8 cellular contexts compared by ENCODE assay signal in the genomic region with DNA sequence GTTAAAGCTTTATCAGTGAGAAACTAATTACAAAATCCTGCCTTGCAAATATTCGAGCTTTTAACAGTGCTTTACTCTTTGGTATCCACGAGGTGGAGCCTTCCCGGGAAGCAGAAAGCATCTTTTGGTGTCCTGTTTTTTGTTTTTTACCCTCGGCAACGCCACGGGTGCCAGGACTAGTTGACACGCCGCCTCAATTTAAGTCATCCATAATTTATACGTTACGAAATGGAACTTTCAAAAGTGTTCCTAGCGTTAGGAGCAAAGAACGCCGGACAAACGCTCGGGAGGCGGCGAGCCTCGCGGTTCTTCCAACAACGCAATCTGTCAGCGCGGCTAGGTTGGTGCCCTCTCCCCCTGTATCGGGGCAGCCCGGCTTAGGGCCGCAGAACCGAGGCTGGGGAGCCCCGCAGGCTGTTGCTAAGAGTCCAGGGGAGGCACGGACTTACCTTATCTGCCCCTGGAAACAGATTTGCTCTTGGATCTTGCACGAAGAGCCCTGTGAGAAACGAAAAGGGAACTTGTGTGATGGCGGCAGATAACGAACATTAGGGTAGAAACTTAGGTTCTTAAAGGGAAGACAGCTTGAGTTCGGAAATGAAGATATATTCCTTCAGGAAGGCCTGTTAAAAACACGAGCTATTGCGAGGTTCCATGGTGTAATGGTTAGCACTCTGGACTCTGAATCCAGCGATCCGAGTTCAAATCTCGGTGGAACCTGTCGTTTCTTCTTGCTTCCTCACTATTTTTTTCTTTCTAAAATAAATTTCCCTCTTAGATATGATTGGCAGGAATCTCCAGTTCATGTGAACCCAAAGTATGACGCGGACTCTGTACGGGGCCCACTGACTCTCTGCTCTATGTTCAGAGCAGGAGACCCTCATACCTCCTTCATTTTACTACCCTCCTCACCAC. TPM values are rescaled to one million over a fixed set of nuclear protein-coding genes. Genes with fewer than 3 reads are reported as not detected.
DNase-seq lines count a peak whose midpoint lies in the region; ATAC-seq, FAIRE-seq and TF ChIP-seq lines count a peak whose summit lies in the region.

No MANE protein-coding gene starts in this region.

- H3K4me3 Mint-ChIP-seq in activated CD4-positive, alpha-beta T cell treated with anti-CD3 and anti-CD28 coated beads for 36 hours, result peak overlapping the region; percentile 80

- peaks cover 19 to 35% of the 10 kb centered on the region in 2 donors for H3K27me3 ChIP-seq in left lung

- no peak for TF ChIP-seq EP300 in A549 (IDR thresholded peaks at IDR 0.05)

- CTCF ChIA-PET in A549 (lab: Yijun Ruan, JAX), result interaction anchor here (0.7 to 2.8 kb wide), 27 partner anchors 10 to 837 kb away, joined by 3 to 13 read pairs (median 4); no protein-coding TSS in a partner anchor
- CTCF ChIA-PET in activated CD4-positive, alpha-beta T cell treated with anti-CD3 and anti-CD28 coated beads for 36 hours (lab: Charles Lee), result interaction anchor here (0.6 to 3.8 kb wide), 25 partner anchors 8 to 378 kb away, joined by 3 to 28 read pairs (median 3); partner anchors contain the start of gene ZNF184

- H3K27me3 Mint-ChIP-seq in activated CD4-positive, alpha-beta T cell treated with anti-CD3 and anti-CD28 coated beads for 36 hours, result peaks cover 16% of the 10 kb centered on the region

- H3K4me1 ChIP-seq in A549 (no peaks in the 10 kb centered on the region), left lung (peaks cover 7 to 9% of the 10 kb centered on the region in 2 donors)

- POLR2A ChIA-PET in A549 (lab: Yijun Ruan, JAX), result interaction anchor here (0.8 to 1.5 kb wide), 3 partner anchors 29 to 98 kb away, joined by 3 to 4 read pairs (median 3); no protein-coding TSS in a partner anchor
- POLR2A ChIA-PET in activated CD4-positive, alpha-beta T cell treated with anti-CD3 and anti-CD28 coated beads for 36 hours (lab: Charles Lee), result interaction anchor here (0.6 to 1.3 kb wide), 3 partner anchors 15 to 1299 kb away, joined by 3 to 4 read pairs (median 4); no protein-coding TSS in a partner anchor

- H3K9me3 ChIP-seq in A549, result no peaks in the 10 kb centered on the region
- H3K9me3 ChIP-seq in left lung, result no peaks in the 10 kb centered on the region

- H3K4me1 Mint-ChIP-seq in activated CD4-positive, alpha-beta T cell treated with anti-CD3 and anti-CD28 coated beads for 36 hours, result peaks cover 15% of the 10 kb centered on the region

- H3K27ac Mint-ChIP-seq in activated CD4-positive, alpha-beta T cell treated with anti-CD3 and anti-CD28 coated beads for 36 hours, result peak overlapping the region; percentile 80

- peak overlapping the region; percentile 73 to 89 for H3K27ac ChIP-seq in A549
- H3K27ac ChIP-seq in left lung, result peak overlapping the region; percentile 77 to 88

- intact Hi-C loops in activated CD4-positive, alpha-beta T cell treated with anti-CD3 and anti-CD28 coated beads for 36 hours (cut with DNase I, micrococcal nuclease), result loop anchor here (1.0 to 10.0 kb wide), 11 partner anchors 16 to 386 kb away; no protein-coding TSS in a partner anchor
- intact Hi-C loops in left lung (cut with DNase I), result no loop called here

- H3K4me3 ChIP-seq in A549, result peak overlapping the region; percentile 87
- peak overlapping the region; percentile 57 to 82 for H3K4me3 ChIP-seq in left lung

- ATAC-seq in A549 (peak; percentile 89 to 95), HG03108 (IDR thresholded peaks at IDR 0.05; ENCODE audit: unreplicated experiment) (peak; percentile 50), left lung (peak; percentile 93)
- ATAC-seq in activated CD4-positive, alpha-beta T cell treated with anti-CD3 and anti-CD28 coated beads for 36 hours, result peak; percentile 83

- TF ChIP-seq RAD21 in A549 (conservative IDR thresholded peaks at IDR 0.05 in 1 of 2, IDR thresholded peaks at IDR 0.05 in 1 of 2), result peak; percentile 45 to 55; a peak in 4 of 5 replicates

- no peak for FAIRE-seq in A549 (lab: Jason Lieb, UNC)
- FAIRE-seq in GM18507 (lab: Jason Lieb, UNC), result peak; percentile 85

- no peak for TF ChIP-seq POLR2A in A549 (IDR thresholded peaks at IDR 0.05; ENCODE audit: low read length)

- no peaks in the 10 kb centered on the region for H3K36me3 Mint-ChIP-seq in activated CD4-positive, alpha-beta T cell treated with anti-CD3 and anti-CD28 coated beads for 36 hours (ENCODE audit: low read depth)

- H3K9me3 Mint-ChIP-seq in activated CD4-positive, alpha-beta T cell treated with anti-CD3 and anti-CD28 coated beads for 36 hours (ENCODE audit: low read depth), result no peaks in the 10 kb centered on the region

- H3K4me2 ChIP-seq in A549, result peak overlapping the region; percentile 94

- TF ChIP-seq CTCF in A549 (IDR thresholded peaks at IDR 0.05) (peak; percentile 68), left lung (IDR thresholded peaks at IDR 0.05) (peak; percentile 51 to 70)

- 1% methylated on average over 24 of the region's 42 CpGs for WGBS in A549 (ENCODE audit: missing lambda C conversion rate)

- peak in 1 of 2 experiments; percentile 89 for DNase-seq in A549 (ENCODE audit: low read depth in 1 of 2, low spot score in 1 of 2)
- peak; percentile 28 for DNase-seq in GM18507 (ENCODE audit: extremely low spot score, insufficient read length, low read depth)
- DNase-seq in NCI-H446 (lab: John Stamatoyannopoulos, UW), result peak; percentile 65 to 83
- DNase-seq in activated CD4-positive, alpha-beta T cell treated with anti-CD3 and anti-CD28 coated beads for 36 hours, result peak; percentile 75
- peak; percentile 89 for DNase-seq in dermis blood vessel endothelial cell
- DNase-seq in left lung, result peak; percentile 50 to 82
- DNase-seq in stimulated activated CD4-positive, alpha-beta T cell treated with anti-CD3 and anti-CD28 coated beads, Interleukin-2, amount 100 ng/mL, for 4 hours (ENCODE audit: low read depth), result peak; percentile 46

- H3K36me3 ChIP-seq in left lung, result no peaks in the 10 kb centered on the region

TF ChIP-seq in A549, 52 proteins besides CTCF, POLR2A, EP300 and RAD21 (continues in another document):
- TF ChIP-seq CEBPB (IDR thresholded peaks at IDR 0.05) (peak in 1 of 2 experiments; percentile 46; a peak in 1 of 4 replicates), MYC (IDR thresholded peaks at IDR 0.05; ENCODE audit: borderline replicate concordance, low read length) (no peak), ZFP36 (IDR thresholded peaks at IDR 0.05; ENCODE audit: borderline replicate concordance, partially characterized antibody) (no peak), NR3C1 (IDR thresholded peaks at IDR 0.05) (no peak), EHMT2 (IDR thresholded peaks at IDR 0.05; ENCODE audit: low read depth) (no peak), CBX2 (IDR thresholded peaks at IDR 0.05; ENCODE audit: borderline replicate concordance, low read depth) (no peak), HOXB5 (CRISPR knock-in tag; IDR thresholded peaks at IDR 0.05) (no peak), HES2 (IDR thresholded peaks at IDR 0.05) (no peak), ESRRA (IDR thresholded peaks at IDR 0.05; ENCODE audit: borderline replicate concordance, low read length) (no peak), GATA3 (IDR thresholded peaks at IDR 0.05; ENCODE audit: borderline replicate concordance) (no peak), MAZ (IDR thresholded peaks at IDR 0.05; ENCODE audit: borderline replicate concordance, low read depth, low read length) (no peak), POLR2AphosphoS2 (conservative IDR thresholded peaks at IDR 0.05; ENCODE audit: low read length) (no peak), NPAS2 (CRISPR knock-in tag; IDR thresholded peaks at IDR 0.05; ENCODE audit: borderline replicate concordance) (no peak), JUNB (IDR thresholded peaks at IDR 0.05) (no peak), KDM5A (IDR thresholded peaks at IDR 0.05) (no peak), PHF8 (IDR thresholded peaks at IDR 0.05; ENCODE audit: borderline replicate concordance, low read depth) (peak; percentile 51; the same call in 1 of the 2 replicates), RNF2 (IDR thresholded peaks at IDR 0.05; ENCODE audit: borderline replicate concordance, low read depth) (no peak), ZSCAN20 (CRISPR knock-in tag; IDR thresholded peaks at IDR 0.05) (no peak), TFCP2L1 (CRISPR knock-in tag; IDR thresholded peaks at IDR 0.05) (no peak), FOSB (CRISPR knock-in tag; IDR thresholded peaks at IDR 0.05) (no peak), SREBF2 (IDR thresholded peaks at IDR 0.05) (peak; percentile 64), JUN (IDR thresholded peaks at IDR 0.05) (no peak)
- TF ChIP-seq, protein P1, sequence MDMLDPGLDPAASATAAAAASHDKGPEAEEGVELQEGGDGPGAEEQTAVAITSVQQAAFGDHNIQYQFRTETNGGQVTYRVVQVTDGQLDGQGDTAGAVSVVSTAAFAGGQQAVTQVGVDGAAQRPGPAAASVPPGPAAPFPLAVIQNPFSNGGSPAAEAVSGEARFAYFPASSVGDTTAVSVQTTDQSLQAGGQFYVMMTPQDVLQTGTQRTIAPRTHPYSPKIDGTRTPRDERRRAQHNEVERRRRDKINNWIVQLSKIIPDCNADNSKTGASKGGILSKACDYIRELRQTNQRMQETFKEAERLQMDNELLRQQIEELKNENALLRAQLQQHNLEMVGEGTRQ (IDR thresholded peaks at IDR 0.05), result no peak

RNA-seq across cellular contexts. Expression of gene ZNF184, which starts 46.2 kb away (rescaled TPM):
- polyA plus RNA-seq in A549 (2011; rRNA removed) (4.1 and 4.9 TPM in 2 replicates), A549 (2017; fragmentation: RNase III; extraction: RNeasy Plus Mini Kit Qiagen cat#74134 plus additional on column Dnase treatment) (2.4 to 2.5 TPM (median 2.5 TPM) in 3 replicates)
- polyA plus RNA-seq in A549 (2012; cell fraction: cytosol; rRNA removed), result 0.62 and 0.63 TPM in 2 replicates
- polyA plus RNA-seq in A549 (2012; cell fraction: nucleus; rRNA removed), result 0.36 and 0.48 TPM in 2 replicates
- polyA minus RNA-seq in A549 (2011; rRNA and poly(A)+ RNA removed), result 2.7 and 3.2 TPM in 2 replicates
- total RNA-seq in activated CD4-positive, alpha-beta T cell treated with anti-CD3 and anti-CD28 coated beads for 36 hours, result 10 to 100 TPM; 11.8 to 14.5 TPM
- total RNA-seq in dermis blood vessel endothelial cell (6.4 and 7.5 TPM in 2 replicates), left lung (1 to 10 TPM; 6.0 TPM)

Comparison
In these comparisons a context has a peak if more than half of its experiments do, and no peak if none do; other contexts are left out.
1. intact Hi-C loops: an anchor here in activated CD4-positive, alpha-beta T cell treated with anti-CD3 and anti-CD28 coated beads for 36 hours (1.0 to 10.0 kb wide); none called in left lung.